In the genomic region with DNA sequence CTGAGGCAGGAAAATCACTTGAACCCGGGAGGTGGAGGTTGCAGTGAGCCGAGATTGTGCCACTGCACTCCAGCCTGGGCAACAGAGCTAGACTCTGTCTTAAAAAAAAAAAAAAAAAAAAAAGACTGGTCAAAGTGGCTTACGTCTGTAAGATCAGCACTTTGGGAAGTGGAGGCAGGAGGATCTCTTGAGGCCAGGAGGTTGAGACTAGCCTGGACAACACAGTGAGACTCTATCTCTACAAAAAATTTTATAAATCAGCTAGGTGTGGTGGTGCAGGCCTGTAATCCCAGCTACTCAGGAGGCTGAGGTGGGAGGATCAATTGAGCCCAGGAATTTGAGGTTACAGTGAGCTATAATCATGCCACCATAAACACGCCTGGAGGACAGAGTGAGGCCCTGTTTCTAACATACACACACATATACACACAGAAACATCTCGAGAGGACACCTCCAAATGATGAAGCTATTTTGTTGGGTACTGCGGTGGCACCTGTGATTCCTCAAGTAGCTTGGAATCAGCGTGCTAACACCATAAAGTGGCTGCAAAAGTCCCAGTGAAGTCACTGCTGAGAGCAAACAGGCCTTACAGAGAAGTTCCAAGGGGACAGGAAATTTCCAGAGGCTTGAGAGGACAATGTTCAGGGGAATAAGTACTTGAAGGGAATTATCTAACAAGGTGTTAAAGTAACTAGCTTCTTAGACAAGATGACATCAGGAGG, we compare ENCODE assay signal across 8 cellular contexts. TPM values are rescaled to one million over a fixed set of nuclear protein-coding genes. Genes with fewer than 3 reads are reported as not detected.
DNase-seq lines count a peak whose midpoint lies in the region; ATAC-seq, FAIRE-seq and TF ChIP-seq lines count a peak whose summit lies in the region.

No MANE protein-coding gene starts in this region.

- no peak for TF ChIP-seq POLR2A in H1 (IDR thresholded peaks at IDR 0.05; ENCODE audit: control extremely low read depth in 1 of 2, low read depth in 2 of 2, low read length in 2 of 2)
- no peak for TF ChIP-seq POLR2A in ovary (IDR thresholded peaks at IDR 0.05)

- H2BK120ac ChIP-seq in H1 (replicated peaks; ENCODE audit: low read depth, low read length): no peak overlapping the region

- no peaks in the 10 kb centered on the region for H3K9me3 Mint-ChIP-seq in Caco-2 (ENCODE audit: unreplicated experiment)

- H3K4me3 ChIP-seq in Caco-2 (ENCODE audit: low read depth, low read length) (peak overlapping the region; percentile 94), OCI-LY3 (ENCODE audit: low read length) (peak overlapping the region; percentile 91), H1 (ENCODE audit: extremely low read depth in 1 of 4, insufficient read depth in 2 of 4, low read depth in 3 of 4, low read length in 4 of 4) (peak overlapping the region; percentile 66 to 91 (median 77); a peak in 7 of 8 replicates), ovary (peak overlapping the region; percentile 74)

- H3K18ac ChIP-seq in H1 (ENCODE audit: extremely low read depth, low read length): no peak overlapping the region

- peaks cover 10% of the 10 kb centered on the region; the same call in 1 of the 2 replicates for H3K79me1 ChIP-seq in H1 (ENCODE audit: low read depth, low read length)

- intact Hi-C loops in Caco-2 (cut with micrococcal nuclease; ENCODE audit: unreplicated experiment) (loop anchor here (5.0 kb wide), 1 partner anchor 80 kb away; no protein-coding TSS in a partner anchor), ovary (cut with DNase I) (loop anchor here in 1 of 4 donors (5.0 kb wide), 1 partner anchor 115 kb away; the partner anchor contains the start of gene GNB1)

- H4K91ac ChIP-seq in H1 (replicated peaks; ENCODE audit: insufficient read length, low read length): no peak overlapping the region

- peaks cover 64% of the 10 kb centered on the region for H3K79me2 ChIP-seq in OCI-LY3 (ENCODE audit: low read length)
- peaks cover 18 to 55% of the 10 kb centered on the region in 2 experiments for H3K79me2 ChIP-seq in H1 (ENCODE audit: control insufficient read depth in 1 of 2, insufficient read depth in 2 of 2, low read length in 2 of 2)

- H4K8ac ChIP-seq in H1 (ENCODE audit: extremely low read depth, insufficient read depth, low read length): no peak overlapping the region

- POLR2A ChIA-PET in Caco-2 (lab: Charles Lee) (interaction anchor here (1.2 kb wide), 1 partner anchor 53 kb away, joined by 11 read pairs; the partner anchor contains the start of gene CDK11A), H1 (lab: Charles Lee; ENCODE audit: partially characterized antibody) (interaction anchor here (0.6 to 1.6 kb wide), 10 partner anchors 10 to 140 kb away, joined by 3 to 7 read pairs (median 4); no protein-coding TSS in a partner anchor)

- FAIRE-seq in H1 (lab: Jason Lieb, UNC): no peak

- H2BK15ac ChIP-seq in H1 (ENCODE audit: low read length): no peak overlapping the region

- TSS peak; percentile 37 for BruUV-seq in Caco-2 (replicated peaks; lab: Mats Ljungman, UMichigan)

- CTCF ChIA-PET in Caco-2 (lab: Charles Lee) (interaction anchor here (0.6 to 0.9 kb wide), 3 partner anchors 12 to 132 kb away, joined by 3 read pairs; no protein-coding TSS in a partner anchor), H1 (lab: Charles Lee; ENCODE audit: partially characterized antibody) (interaction anchor here (0.8 to 2.2 kb wide), 12 partner anchors 12 to 268 kb away, joined by 3 to 6 read pairs (median 4); no protein-coding TSS in a partner anchor)

- H3K27me3 Mint-ChIP-seq in Caco-2 (ENCODE audit: insufficient read depth, unreplicated experiment): no peaks in the 10 kb centered on the region

- 87% methylated on average over 6 of the region's 7 CpGs; no CpG with 5 or more reads in 1 of the 2 experiments for WGBS in H1 (ENCODE audit: extremely low coverage in 1 of 2, insufficient coverage in 1 of 2, insufficient read length in 1 of 2, insufficient replicate concordance in 2 of 2, low coverage in 1 of 2, low lambda C conversion rate in 2 of 2, missing lambda C conversion rate in 1 of 2), 2 experiments
- WGBS in ovary, 3 donors: 63 to 71% (median 66%) methylated on average over 7 of the region's 7 CpGs

- TF ChIP-seq RAD21 in H1 (IDR thresholded peaks at IDR 0.05 in 1 of 2, conservative IDR thresholded peaks at IDR 0.05 in 1 of 2; ENCODE audit: low read depth in 2 of 2, low read length in 2 of 2): no peak

- no peak overlapping the region for H3K14ac ChIP-seq in H1 (ENCODE audit: insufficient read length)

- H3K4ac ChIP-seq in H1 (replicated peaks; ENCODE audit: insufficient read length, low read depth, low read length): no peak overlapping the region

- H3K27me3 ChIP-seq in Caco-2 (replicated peaks; ENCODE audit: control insufficient read depth, insufficient read depth, low read length) (no peaks in the 10 kb centered on the region), OCI-LY3 (ENCODE audit: low read depth, low read length) (no peaks in the 10 kb centered on the region), H1 (replicated peaks in 1 of 4; ENCODE audit: control insufficient read depth in 3 of 4, extremely low read depth in 1 of 4, insufficient read depth in 3 of 4, low read length in 3 of 4) (no peaks in the 10 kb centered on the region), ovary (no peaks in the 10 kb centered on the region)

- H2BK12ac ChIP-seq in H1 (ENCODE audit: low read depth, low read length): no peak overlapping the region

- TF ChIP-seq CTCF in Caco-2 (IDR thresholded peaks at IDR 0.05; ENCODE audit: insufficient read depth in 1 of 2, low read depth in 1 of 2, low read length in 1 of 2, severe bottlenecking in 1 of 2, unreplicated experiment in 1 of 2) (no peak), OCI-LY3 (IDR thresholded peaks at IDR 0.05; ENCODE audit: low read depth, low read length) (no peak), H1 (IDR thresholded peaks at IDR 0.05; ENCODE audit: control extremely low read depth in 1 of 3, insufficient read depth in 1 of 3, low read depth in 1 of 3, low read length in 3 of 3) (no peak), ovary (IDR thresholded peaks at IDR 0.05) (no peak)

- ATAC-seq in left lobe of liver: no peak
- no peak for ATAC-seq in GM21515 (IDR thresholded peaks at IDR 0.05; ENCODE audit: unreplicated experiment)

- peak overlapping the region; percentile 90 for H3K27ac Mint-ChIP-seq in Caco-2 (ENCODE audit: unreplicated experiment)

- no peak overlapping the region for H2BK20ac ChIP-seq in H1 (ENCODE audit: low read length)

- peaks cover 21% of the 10 kb centered on the region for H3K4me1 ChIP-seq in Caco-2
- peaks cover 53% of the 10 kb centered on the region for H3K4me1 ChIP-seq in OCI-LY3 (ENCODE audit: low read length)
- peaks cover 3 to 34% (median 19%) of the 10 kb centered on the region in 4 experiments for H3K4me1 ChIP-seq in H1 (replicated peaks in 1 of 4; ENCODE audit: control insufficient read depth in 3 of 4, insufficient read depth in 4 of 4, low read length in 3 of 4)
- H3K4me1 ChIP-seq in ovary (ENCODE audit: insufficient read depth): peaks cover 38% of the 10 kb centered on the region

- H3K36me3 Mint-ChIP-seq in Caco-2 (ENCODE audit: insufficient read depth, unreplicated experiment): peaks cover 34% of the 10 kb centered on the region

- H2BK5ac ChIP-seq in H1 (ENCODE audit: low read depth, low read length): no peak overlapping the region

- H3K36me3 ChIP-seq in Caco-2 (ENCODE audit: control insufficient read depth, insufficient read depth, low read length): no peaks in the 10 kb centered on the region
- H3K36me3 ChIP-seq in OCI-LY3 (replicated peaks; ENCODE audit: low read depth, low read length): peaks cover 18% of the 10 kb centered on the region
- H3K36me3 ChIP-seq in H1 (ENCODE audit: control insufficient read depth in 2 of 4, insufficient read depth in 4 of 4, low read length in 3 of 4): peaks cover 0 to 10% (median 4%) of the 10 kb centered on the region in 4 experiments; a peak in 2 of 8 replicates
- H3K36me3 ChIP-seq in ovary: no peaks in the 10 kb centered on the region

- H3K9me3 ChIP-seq in Caco-2 (peaks cover 2% of the 10 kb centered on the region; the same call in 1 of the 2 replicates), OCI-LY3 (ENCODE audit: insufficient read depth, low read length) (no peaks in the 10 kb centered on the region), H1 (ENCODE audit: insufficient read depth in 2 of 2, low read depth in 1 of 2, low read length in 1 of 2) (no peaks in the 10 kb centered on the region), ovary (no peaks in the 10 kb centered on the region)

- peak overlapping the region; percentile 80 for H3K4me3 Mint-ChIP-seq in Caco-2 (ENCODE audit: unreplicated experiment)

- H3K9ac ChIP-seq in OCI-LY3 (ENCODE audit: low read length) (peak overlapping the region; percentile 98), H1 (replicated peaks in 1 of 4; ENCODE audit: extremely low read depth in 1 of 4, low read depth in 3 of 4, low read length in 3 of 4) (0 out of 7 replicates have a peak overlapping the region, but pooled peaks of 1 of the 4 experiments have one; percentile 22)

- H4K5ac ChIP-seq in H1 (ENCODE audit: insufficient read length, low read depth, low read length): no peak overlapping the region

- H3K23ac ChIP-seq in H1 (ENCODE audit: insufficient read length): no peak overlapping the region

- H3K4me2 ChIP-seq in OCI-LY3 (ENCODE audit: low read length) (peak overlapping the region; percentile 84), H1 (ENCODE audit: insufficient read depth in 1 of 2, low read depth in 2 of 2, low read length in 2 of 2) (peak overlapping the region; percentile 81 to 99)

- H4K20me1 ChIP-seq in OCI-LY3 (ENCODE audit: insufficient read depth, low read length) (peaks cover 18% of the 10 kb centered on the region), H1 (replicated peaks in 1 of 2; ENCODE audit: control insufficient read depth in 1 of 2, insufficient read depth in 2 of 2, low read length in 2 of 2) (peaks cover 11 to 16% of the 10 kb centered on the region in 2 experiments)

- H2AFZ ChIP-seq in OCI-LY3 (ENCODE audit: low read depth, low read length) (no peak overlapping the region), H1 (ENCODE audit: low read length) (no peak overlapping the region)

- TF ChIP-seq EP300 in H1 (IDR thresholded peaks at IDR 0.05; ENCODE audit: borderline replicate concordance in 1 of 2, low read depth in 2 of 2, low read length in 2 of 2) (no peak), ovary (IDR thresholded peaks at IDR 0.05) (no peak)

- peaks cover 14% of the 10 kb centered on the region for H3K23me2 ChIP-seq in H1 (ENCODE audit: low read depth, low read length)

- DNase-seq in Caco-2: no peak
- DNase-seq in H1 (ENCODE audit: low read depth in 1 of 2, low spot score in 2 of 2): no peak
- no peak for DNase-seq in ovary
- no peak for DNase-seq in left lobe of liver (ENCODE audit: low spot score)
- no peak for DNase-seq in activated CD4-positive, alpha-beta T cell treated with anti-CD3 and anti-CD28 coated beads for 1 hour
- DNase-seq in Ammon's horn (ENCODE audit: low spot score): no peak

- no peak overlapping the region for H2AK5ac ChIP-seq in H1 (ENCODE audit: low read depth, low read length)

- H3K56ac ChIP-seq in H1 (replicated peaks; ENCODE audit: insufficient read length, low read depth, low read length): no peak overlapping the region

- peaks cover 18% of the 10 kb centered on the region for H3K4me1 Mint-ChIP-seq in Caco-2 (ENCODE audit: low read depth, unreplicated experiment)

- peak overlapping the region; percentile 91 for H3K27ac ChIP-seq in OCI-LY3 (ENCODE audit: low read length)
- no peak overlapping the region for H3K27ac ChIP-seq in H1 (ENCODE audit: low read depth, low read length)
- peak overlapping the region; percentile 80 to 95 for H3K27ac ChIP-seq in ovary

RNA-seq across cellular contexts. Expression of gene NADK, which starts 1.4 kb away (rescaled TPM):
- total RNA-seq in Caco-2 (2022) (76.7 and 85.8 TPM in 2 replicates), ovary (10 to 100 TPM; 45.1 to 76.0 (median 62.7) TPM), left lobe of liver (136 TPM)
- total RNA-seq in H1 (2021; fragmentation: NEBNext Ultra II Directional; extraction: Animal tissue kit (Norgen Biotek cat#: 25700)): 80.1 and 89.7 TPM in 2 replicates
- polyA plus RNA-seq in H1 (2011; rRNA removed) (78.0 and 105 TPM in 2 replicates), ovary (10 to 100 TPM; 21.8 to 57.0 TPM)
- 93.5 TPM for polyA plus RNA-seq in H1 (2011; cell fraction: cytosol; rRNA removed)
- 230 TPM for polyA plus RNA-seq in H1 (2011; cell fraction: nucleus; rRNA removed)
- polyA plus RNA-seq in H1 (2012, experiment 1 of 2): 68.6 to 97.3 TPM (median 83.2 TPM) in 4 replicates
- 59.0 TPM for polyA plus RNA-seq in H1 (2012, experiment 2 of 2)
- polyA plus RNA-seq in H1 (2013, experiment 1 of 2): 44.9 TPM
- 41.0 TPM for polyA plus RNA-seq in H1 (2013, experiment 2 of 2)
- 37.6 and 56.0 TPM in 2 replicates for polyA minus RNA-seq in H1 (2011; rRNA and poly(A)+ RNA removed)
- polyA minus RNA-seq in H1 (2011; cell fraction: cytosol; rRNA and poly(A)+ RNA removed): 57.0 TPM
- polyA minus RNA-seq in H1 (2011; cell fraction: nucleus; rRNA and poly(A)+ RNA removed): 65.2 TPM

RNA-seq across cellular contexts. Expression of gene CDK11A, which starts 52.7 kb away (rescaled TPM):
- 49.6 and 53.7 TPM in 2 replicates for total RNA-seq in Caco-2 (2022)
- 45.6 and 45.7 TPM in 2 replicates for total RNA-seq in H1 (2021; fragmentation: NEBNext Ultra II Directional; extraction: Animal tissue kit (Norgen Biotek cat#: 25700))
- 15.0 and 38.8 TPM in 2 replicates for polyA plus RNA-seq in H1 (2011; rRNA removed)
- polyA plus RNA-seq in H1 (2011; cell fraction: cytosol; rRNA removed): 15.5 TPM
- polyA plus RNA-seq in H1 (2011; cell fraction: nucleus; rRNA removed): 150 TPM
- polyA plus RNA-seq in H1 (2012, experiment 1 of 2): 40.9 to 51.5 TPM (median 46.7 TPM) in 4 replicates
- polyA plus RNA-seq in H1 (2012, experiment 2 of 2): 15.0 TPM
- polyA plus RNA-seq in H1 (2013, experiment 1 of 2): 33.1 TPM
- polyA plus RNA-seq in H1 (2013, experiment 2 of 2): 28.8 TPM
- polyA minus RNA-seq in H1 (2011; rRNA and poly(A)+ RNA removed): 5.0 and 9.8 TPM in 2 replicates
- polyA minus RNA-seq in H1 (2011; cell fraction: cytosol; rRNA and poly(A)+ RNA removed): 72.5 TPM
- 26.2 TPM for polyA minus RNA-seq in H1 (2011; cell fraction: nucleus; rRNA and poly(A)+ RNA removed)
- total RNA-seq in ovary: 10 to 100 TPM; 20.9 to 51.3 (median 31.1) TPM
- 10 to 100 TPM; 16.7 to 21.6 TPM for polyA plus RNA-seq in ovary
- 13.6 TPM for total RNA-seq in left lobe of liver
